ENCODE assay signal across 10 cellular contexts in genomic region chr14:68312884-68313725, GRCh38.
DNase-seq lines count a peak whose midpoint lies in the region; ATAC-seq and TF ChIP-seq lines count a peak whose summit lies in the region.
"Had no signal": no experiment of that assay in that cellular context is flagged by ENCODE, and none has a peak within 500 bp of the region (broad histone marks: within the 10 kb centered on the region; RNA-seq: fewer than 3 reads in every experiment).

No MANE protein-coding gene starts in this region.

- ATAC-seq in GM18909 (IDR thresholded peaks at IDR 0.05; ENCODE audit: poor library complexity, unreplicated experiment) (peak; percentile 91), GM21737 (IDR thresholded peaks at IDR 0.05; ENCODE audit: unreplicated experiment) (peak; percentile 91), HG03565 (IDR thresholded peaks at IDR 0.05; ENCODE audit: unreplicated experiment) (peak; percentile 89)

- intact Hi-C loops in thyroid gland (cut with DNase I) = no loop called here

- H3K27me3 ChIP-seq in thyroid gland = no peaks in the 10 kb centered on the region

- DNase-seq in stimulated activated CD4-positive, alpha-beta T cell treated with anti-CD3 and anti-CD28 coated beads, Interleukin-15, amount 100 ng/mL, for 24 hours = peak; percentile 62
- DNase-seq in SW 1271 (lab: John Stamatoyannopoulos, UW) (no peak), AML-193 (lab: John Stamatoyannopoulos, UW) (no peak), GF-D8 (lab: John Stamatoyannopoulos, UW) (no peak), thyroid gland (no peak)
- DNase-seq: H7 had no signal

- WGBS in thyroid gland, 2 donors = 80 to 84% methylated on average over 9 of the region's 9 CpGs

- no peak overlapping the region for H3K4me3 ChIP-seq in thyroid gland (replicated peaks in 1 of 3)

- H3K36me3 ChIP-seq in thyroid gland = no peaks in the 10 kb centered on the region

- H3K4me1 ChIP-seq in thyroid gland = peaks cover 14 to 37% of the 10 kb centered on the region in 2 donors

- no peak for TF ChIP-seq CTCF in thyroid gland (IDR thresholded peaks at IDR 0.05)

- no peaks in the 10 kb centered on the region for H3K9me3 ChIP-seq in thyroid gland

- H3K27ac ChIP-seq in thyroid gland = no peak overlapping the region
- H3K27ac ChIP-seq: RWPE1 had no signal

- no peak for TF ChIP-seq POLR2A in thyroid gland (IDR thresholded peaks at IDR 0.05)
